Comparison of ENCODE assay signal across 20 cellular contexts in the genomic region with DNA sequence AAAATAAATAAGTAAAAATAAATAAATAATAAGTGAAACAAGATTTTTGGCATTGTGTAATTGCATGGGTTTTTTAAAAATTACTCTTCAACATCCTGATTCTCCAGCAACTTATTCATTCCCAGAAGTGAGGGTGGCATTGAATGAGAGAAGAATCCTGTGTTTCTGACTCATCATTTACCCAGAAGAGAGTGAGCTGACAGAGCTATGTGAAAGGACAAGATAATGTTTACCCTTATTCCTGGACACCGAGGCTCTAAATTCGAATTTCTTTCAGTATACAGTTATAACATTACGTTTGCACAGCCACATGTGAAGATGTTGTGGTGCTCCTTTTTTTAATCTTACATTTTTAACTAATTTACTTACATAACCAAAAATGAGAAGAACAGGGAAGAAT. TPM values are rescaled to one million over a fixed set of nuclear protein-coding genes. Genes with fewer than 3 reads are reported as not detected.
DNase-seq lines count a peak whose midpoint lies in the region; ATAC-seq and TF ChIP-seq lines count a peak whose summit lies in the region.
"Had no signal": no experiment of that assay in that cellular context is flagged by ENCODE, and none has a peak within 500 bp of the region (broad histone marks: within the 10 kb centered on the region; RNA-seq: fewer than 3 reads in every experiment).

No MANE protein-coding gene starts in this region.

- H3K4ac ChIP-seq in IMR-90 (ENCODE audit: low read depth, low read length) = no peak overlapping the region
- no peak overlapping the region for H3K4ac ChIP-seq in mesenchymal stem cell (ENCODE audit: low read depth in 1 of 2, low read length in 2 of 2)

- peak overlapping the region; percentile 25; the same call in 1 of the 2 replicates for H2BK20ac ChIP-seq in IMR-90 (ENCODE audit: low read depth, low read length)

- POLR2A ChIA-PET in AG04449 (lab: Yijun Ruan, JAX) = interaction anchor here (0.7 kb wide), 1 partner anchor 127 kb away, joined by 3 read pairs; no protein-coding TSS in a partner anchor
- POLR2A ChIA-PET in IMR-90 (lab: Charles Lee; ENCODE audit: unreplicated experiment) = no interaction called here

- peaks cover 6% of the 10 kb centered on the region; the same call in 1 of the 2 replicates for H3K4me1 ChIP-seq in IMR-90 (ENCODE audit: control insufficient read depth, insufficient read depth, low read length)
- peaks cover 5% of the 10 kb centered on the region for H3K4me1 ChIP-seq in mesenchymal stem cell (ENCODE audit: control insufficient read depth, insufficient read depth, low read depth, low read length)
- H3K4me1 ChIP-seq: pancreas, transverse colon had no signal

- H2BK12ac ChIP-seq in mesenchymal stem cell (ENCODE audit: low read length in 2 of 2) = no peak overlapping the region

- BruUV-seq in IMR-90 (replicated peaks; lab: Mats Ljungman, UMichigan) = no TSS peak

- H3K27ac ChIP-seq in IMR-90 (ENCODE audit: insufficient read depth, low read length) (no peak overlapping the region), caudate nucleus (ENCODE audit: low read depth, low read length) (peak overlapping the region; percentile 68), mesenchymal stem cell (ENCODE audit: low read length, poor library complexity, severe bottlenecking) (no peak overlapping the region)
- H3K27ac ChIP-seq: pancreas, SK-N-MC, transverse colon had no signal

- in situ Hi-C loops in IMR-90 (cut with MboI; ENCODE audit: low sequenced_read_pairs) = no loop called here

- WGBS in IMR-90 (ENCODE audit: extremely low coverage in 2 of 2, insufficient read length in 1 of 2), 2 experiments = no CpG with 5 or more reads among the region's 3 CpGs
- no CpG with 5 or more reads among the region's 3 CpGs for WGBS in mesenchymal stem cell

- H2AK5ac ChIP-seq in IMR-90 (ENCODE audit: low read depth, low read length) (no peak overlapping the region), mesenchymal stem cell (ENCODE audit: low read length, severe bottlenecking) (no peak overlapping the region)

- peak overlapping the region; percentile 16; the same call in 1 of the 2 replicates for H3K4me2 ChIP-seq in IMR-90 (ENCODE audit: low read depth, low read length)
- H3K4me2 ChIP-seq in mesenchymal stem cell (ENCODE audit: low read length, poor library complexity, severe bottlenecking) = no peak overlapping the region

- H3K18ac ChIP-seq in IMR-90 (ENCODE audit: low read depth, low read length) (peak overlapping the region; percentile 63; the same call in 1 of the 2 replicates), mesenchymal stem cell (ENCODE audit: low read depth in 1 of 2, low read length in 2 of 2) (no peak overlapping the region)

- H2AFZ ChIP-seq in IMR-90 (replicated peaks; ENCODE audit: low read length, poor library complexity) (no peak overlapping the region), mesenchymal stem cell (ENCODE audit: low read depth, low read length) (no peak overlapping the region)

- CTCF ChIA-PET in AG04449 (lab: Yijun Ruan, JAX) = interaction anchor here (1.2 kb wide), 1 partner anchor 37 kb away, joined by 3 read pairs; no protein-coding TSS in a partner anchor
- CTCF ChIA-PET in IMR-90 (lab: Yijun Ruan, JAX) = no interaction called here

- H2BK120ac ChIP-seq in IMR-90 (ENCODE audit: low read depth, low read length) (no peak overlapping the region), mesenchymal stem cell (ENCODE audit: low read depth, low read length) (no peak overlapping the region)

- ATAC-seq in IMR-90 (ENCODE audit: low read depth) (peak; percentile 72), GM18861 (IDR thresholded peaks at IDR 0.05; ENCODE audit: unreplicated experiment) (no peak), GM18517 (IDR thresholded peaks at IDR 0.05; ENCODE audit: unreplicated experiment) (no peak)
- ATAC-seq: activated naive CD4-positive, alpha-beta T cell treated with anti-CD3 and anti-CD28 coated beads, Interleukin-2, amount 50 U/mL, for 72 hours; mucosa of descending colon; pancreas; stimulated activated memory B cell treated with anti-CD40 and anti-IgM and Interleukin-4, amounts not matched to agents 10 μg/mL and 1 μg/mL and 100 μg/mL, for 72 hours had no signal

- no peak for TF ChIP-seq POLR2A in IMR-90 (IDR thresholded peaks at IDR 0.05; ENCODE audit: low read depth, low read length)

- H2BK5ac ChIP-seq in IMR-90 (ENCODE audit: low read depth, low read length, poor library complexity, severe bottlenecking) = no peak overlapping the region
- H2BK5ac ChIP-seq in mesenchymal stem cell (ENCODE audit: low read depth, low read length, poor library complexity, severe bottlenecking) = no peak overlapping the region

- H3K36me3 ChIP-seq in IMR-90 (ENCODE audit: control insufficient read depth, insufficient read depth, low read length) = no peaks in the 10 kb centered on the region
- no peaks in the 10 kb centered on the region for H3K36me3 ChIP-seq in mesenchymal stem cell (ENCODE audit: control insufficient read depth in 1 of 2, insufficient read depth in 2 of 2, low read depth in 1 of 2, low read length in 2 of 2)
- H3K36me3 ChIP-seq: pancreas, transverse colon had no signal

- H2AK9ac ChIP-seq in IMR-90 (replicated peaks; ENCODE audit: low read depth, low read length, poor library complexity) = no peak overlapping the region

- H4K20me1 ChIP-seq in IMR-90 (ENCODE audit: insufficient read depth, low read length) = no peaks in the 10 kb centered on the region

- H4K8ac ChIP-seq in IMR-90 (ENCODE audit: low read depth in 2 of 2, low read length in 2 of 2) (no peak overlapping the region), mesenchymal stem cell (ENCODE audit: low read length) (no peak overlapping the region)

- no peaks in the 10 kb centered on the region for H3K27me3 ChIP-seq in IMR-90 (ENCODE audit: control insufficient read depth, insufficient read depth, low read length)
- no peaks in the 10 kb centered on the region for H3K27me3 ChIP-seq in mesenchymal stem cell (ENCODE audit: control insufficient read depth in 1 of 2, insufficient read depth in 1 of 2, low read length in 2 of 2)
- H3K27me3 ChIP-seq: pancreas, transverse colon had no signal

- H4K91ac ChIP-seq in IMR-90 (ENCODE audit: insufficient read depth, low read depth, low read length) (no peak overlapping the region), mesenchymal stem cell (ENCODE audit: low read length) (no peak overlapping the region)

- intact Hi-C loops in IMR-90 (cut with micrococcal nuclease) = no loop called here

- no peak overlapping the region for H3K56ac ChIP-seq in IMR-90 (ENCODE audit: extremely low read depth, insufficient read depth, low read length)

- TF ChIP-seq CTCF in AG04449 (IDR thresholded peaks at IDR 0.05; ENCODE audit: insufficient read depth, low read length, missing control alignments) (no peak), IMR-90 (conservative IDR thresholded peaks at IDR 0.05; ENCODE audit: low read depth, low read length) (no peak)

- dilution Hi-C loops in IMR-90 (cut with HindIII; ENCODE audit: low sequenced_read_pairs, unreplicated experiment) = no loop called here

- H3K9me3 ChIP-seq in IMR-90 (ENCODE audit: control insufficient read depth, insufficient read depth, low read length) (no peaks in the 10 kb centered on the region), mesenchymal stem cell (ENCODE audit: control insufficient read depth, low read length) (no peaks in the 10 kb centered on the region)
- H3K9me3 ChIP-seq: mucosa of descending colon, pancreas, transverse colon had no signal

- H3K4me3 ChIP-seq in AG04449 (ENCODE audit: low read depth, low read length) (no peak overlapping the region), IMR-90 (ENCODE audit: insufficient read depth, low read depth, low read length) (no peak overlapping the region), mesenchymal stem cell (ENCODE audit: insufficient read depth in 1 of 2, low read depth in 1 of 2, low read length in 2 of 2) (no peak overlapping the region)
- H3K4me3 ChIP-seq: mucosa of descending colon, pancreas, SK-N-MC, transverse colon had no signal

- DNase-seq in AG04449 (ENCODE audit: low read depth, low spot score) = peak; percentile 45
- peak; percentile 51 for DNase-seq in IMR-90
- peak in 2 of 61 donors; percentile 36 to 43 for DNase-seq in caudate nucleus (lab: John Stamatoyannopoulos, UW)
- peak; percentile 42 for DNase-seq in mesenchymal stem cell
- no peak for DNase-seq in hypothalamus (lab: John Stamatoyannopoulos, UW)
- no peak for DNase-seq in stimulated activated CD4-positive, alpha-beta T cell treated with anti-CD3 and anti-CD28 coated beads, Interleukin-4, amount 100 ng/mL, for 24 hours
- DNase-seq: activated T-cell treated with anti-CD3 and anti-CD28 coated beads, Interleukin-2, amount 50 U/mL, for 24 hours; Calu3; glutamatergic neuron; mucosa of descending colon; NCI-H1417 treated with DMSO at 0.1 percent for 48 hours; NCI-H446; pancreas; small intestine; transverse colon had no signal

- H3K23ac ChIP-seq in IMR-90 (ENCODE audit: low read depth, low read length) (no peak overlapping the region), mesenchymal stem cell (ENCODE audit: low read length in 2 of 2) (no peak overlapping the region)

- H2BK15ac ChIP-seq in IMR-90 (ENCODE audit: low read depth, low read length) (no peak overlapping the region), mesenchymal stem cell (ENCODE audit: low read depth, poor library complexity, severe bottlenecking) (no peak overlapping the region)

- no peaks in the 10 kb centered on the region for H3K79me1 ChIP-seq in IMR-90 (ENCODE audit: low read depth in 1 of 2, low read length in 2 of 2)
- no peaks in the 10 kb centered on the region for H3K79me1 ChIP-seq in mesenchymal stem cell (replicated peaks; ENCODE audit: low read length, poor library complexity, severe bottlenecking)

- H4K5ac ChIP-seq in IMR-90 (ENCODE audit: low read depth, low read length) = no peak overlapping the region

- peaks cover 2% of the 10 kb centered on the region; the same call in 1 of the 2 replicates for H3K9me1 ChIP-seq in IMR-90 (ENCODE audit: insufficient read depth, low read length)

- TF ChIP-seq RAD21 in IMR-90 (IDR thresholded peaks at IDR 0.05; ENCODE audit: low read length) = no peak

- H3K9ac ChIP-seq in IMR-90 (ENCODE audit: low read depth, low read length) (no peak overlapping the region), mesenchymal stem cell (ENCODE audit: low read length) (no peak overlapping the region)

- H3K14ac ChIP-seq in IMR-90 (replicated peaks; ENCODE audit: low read depth, low read length) (no peak overlapping the region; the same call in 1 of the 2 replicates), mesenchymal stem cell (ENCODE audit: low read length in 2 of 2) (no peak overlapping the region)

RNA-seq across cellular contexts. Expression of a gene that starts 36.4 kb away (rescaled TPM):
- total RNA-seq in IMR-90 (2012; rRNA removed) = 10.0 and 15.8 TPM in 2 replicates
- polyA plus RNA-seq in IMR-90 (2012; rRNA removed) = 3.4 and 4.9 TPM in 2 replicates
- polyA plus RNA-seq in IMR-90 (2012; cell fraction: cytosol; rRNA removed) = 0.44 and 0.78 TPM in 2 replicates
- 0.24 and 3.0 TPM in 2 replicates for polyA plus RNA-seq in IMR-90 (2012; cell fraction: nucleus; rRNA removed; ENCODE audit: low replicate concordance)
- polyA plus RNA-seq in mesenchymal stem cell (2013, experiment 1 of 2) = 5.0 TPM
- polyA plus RNA-seq in mesenchymal stem cell (2013, experiment 2 of 2) = 5.1 TPM

Comparison
In these comparisons a context has a peak if more than half of its experiments do, and no peak if none do; other contexts are left out.
1. DNase-seq: peak in AG04449 (single experiment), IMR-90 (single experiment) and mesenchymal stem cell (single experiment); none in hypothalamus (0 of 51) and stimulated activated CD4-positive, alpha-beta T cell treated with anti-CD3 and anti-CD28 coated beads, Interleukin-4, amount 100 ng/mL, for 24 hours (single experiment).